In the genomic region with DNA sequence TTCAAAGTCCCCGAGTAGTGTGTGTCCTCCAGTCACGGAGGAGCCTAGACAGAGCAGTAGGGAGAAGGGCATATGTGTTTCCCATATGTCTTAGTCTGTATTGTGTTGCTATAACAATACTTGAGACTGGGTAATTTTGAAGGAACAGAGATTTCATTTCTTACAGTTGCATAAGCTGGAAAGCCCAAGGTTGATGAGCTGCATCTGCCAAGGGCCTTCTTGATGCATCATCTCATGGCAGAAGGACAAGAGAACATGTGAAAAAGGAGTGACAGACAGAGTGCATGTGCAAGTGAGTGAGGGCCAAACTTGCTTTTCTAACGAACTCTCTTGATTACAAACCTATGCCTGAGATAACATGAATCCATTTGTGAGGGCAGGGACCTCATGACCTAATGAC, we compare ENCODE assay signal across 20 cellular contexts.
DNase-seq lines count a peak whose midpoint lies in the region; ATAC-seq and TF ChIP-seq lines count a peak whose summit lies in the region.
"Had no signal": no experiment of that assay in that cellular context is flagged by ENCODE, and none has a peak within 500 bp of the region (broad histone marks: within the 10 kb centered on the region; RNA-seq: fewer than 3 reads in every experiment).

No MANE protein-coding gene starts in this region.

- TF ChIP-seq CTCF in endodermal cell (conservative IDR thresholded peaks at IDR 0.05), result no peak
- TF ChIP-seq CTCF in sigmoid colon (IDR thresholded peaks at IDR 0.05), result no peak

- H3K27ac Mint-ChIP-seq in endodermal cell, result no peak overlapping the region
- H3K27ac Mint-ChIP-seq: stimulated activated naive CD8-positive, alpha-beta T cell treated with anti-CD3 and anti-CD28 coated beads, Interleukin-15, amount 100 ng/mL, for 72 hours had no signal

- peak; percentile 49 for ATAC-seq in Right ventricle myocardium inferior
- ATAC-seq in right cardiac atrium, result peak in 1 of 2 donors; percentile 19
- ATAC-seq: stimulated activated naive CD8-positive, alpha-beta T cell treated with anti-CD3 and anti-CD28 coated beads, Interleukin-15, amount 100 ng/mL, for 72 hours had no signal

- H3K9ac ChIP-seq in endodermal cell (ENCODE audit: extremely low read depth, low read length, poor library complexity, severe bottlenecking), result no peak overlapping the region

- WGBS in right cardiac atrium, result 71% methylated on average over 3 of the region's 3 CpGs
- WGBS in endodermal cell (ENCODE audit: insufficient coverage in 1 of 2, insufficient read length in 1 of 2), 2 experiments, result 72 to 92% methylated on average over 2 to 3 of the region's 3 CpGs
- WGBS in sigmoid colon, 2 donors, result 85 to 93% methylated on average over 3 of the region's 3 CpGs

- intact Hi-C loops in Right ventricle myocardium inferior (cut with DNase I) (no loop called here), cardiac septum (cut with DNase I) (no loop called here), right cardiac atrium (cut with DNase I) (no loop called here), sigmoid colon (cut with DNase I) (no loop called here)

- DNase-seq in Right ventricle myocardium inferior (ENCODE audit: missing footprints), result no peak
- no peak for DNase-seq in cardiac septum (ENCODE audit: low spot score)
- no peak for DNase-seq in epithelial cell of prostate (ENCODE audit: low read depth, low spot score)
- no peak for DNase-seq in right cardiac atrium
- no peak for DNase-seq in Ammon's horn (ENCODE audit: low spot score)
- no peak for DNase-seq in NCI-H524 (lab: John Stamatoyannopoulos, UW)
- no peak for DNase-seq in endodermal cell
- DNase-seq in sigmoid colon, result no peak
- DNase-seq: 8988T; activated CD4-positive, alpha-beta T cell treated with anti-CD3 and anti-CD28 coated beads, Interleukin-2, amount 50 U/mL, for 4 hours; activated gamma-delta T cell treated with Interleukin-2 at 50 U/mL for 16 hours; activated T-cell treated with anti-CD3 and anti-CD28 coated beads for 4 hours; amygdala; NCI-H1436 treated with DMSO at 0.1 percent for 48 hours; ovary; SIG-M5; stimulated activated naive CD8-positive, alpha-beta T cell treated with anti-CD3 and anti-CD28 coated beads, Interleukin-15, amount 100 ng/mL, for 72 hours; upper lobe of left lung; WERI-Rb-1 had no signal

- no peak overlapping the region for H3K4me3 Mint-ChIP-seq in endodermal cell
- H3K4me3 Mint-ChIP-seq: stimulated activated naive CD8-positive, alpha-beta T cell treated with anti-CD3 and anti-CD28 coated beads, Interleukin-15, amount 100 ng/mL, for 72 hours had no signal

- peaks cover under 1% of the 10 kb centered on the region for H3K4me1 Mint-ChIP-seq in endodermal cell

- H3K27ac ChIP-seq in epithelial cell of prostate (peak overlapping the region; percentile 38), right cardiac atrium (ENCODE audit: low read length) (peak overlapping the region; percentile 30), endodermal cell (ENCODE audit: low read depth, low read length) (no peak overlapping the region), sigmoid colon (no peak overlapping the region)
- H3K27ac ChIP-seq: C4-2B, ovary, upper lobe of left lung, WERI-Rb-1 had no signal

- no peaks in the 10 kb centered on the region for H3K27me3 Mint-ChIP-seq in endodermal cell (ENCODE audit: insufficient read depth)
- H3K27me3 Mint-ChIP-seq: stimulated activated naive CD8-positive, alpha-beta T cell treated with anti-CD3 and anti-CD28 coated beads, Interleukin-15, amount 100 ng/mL, for 72 hours had no signal

- H3K4me3 ChIP-seq in right cardiac atrium (ENCODE audit: low read length) (no peak overlapping the region), endodermal cell (ENCODE audit: low read length) (no peak overlapping the region), sigmoid colon (no peak overlapping the region)
- H3K4me3 ChIP-seq: ovary, upper lobe of left lung had no signal

- H3K9me3 ChIP-seq in right cardiac atrium (ENCODE audit: control insufficient read depth, low read length), result no peaks in the 10 kb centered on the region
- peaks cover 10% of the 10 kb centered on the region for H3K9me3 ChIP-seq in endodermal cell (ENCODE audit: control insufficient read depth, low read length)
- no peaks in the 10 kb centered on the region for H3K9me3 ChIP-seq in sigmoid colon
- H3K9me3 ChIP-seq: ovary, upper lobe of left lung had no signal

- TF ChIP-seq EP300 in sigmoid colon (IDR thresholded peaks at IDR 0.05), result no peak

- H3K4me1 ChIP-seq in right cardiac atrium (ENCODE audit: control insufficient read depth, insufficient read depth, low read length) (peaks cover 8% of the 10 kb centered on the region), endodermal cell (ENCODE audit: control insufficient read depth, insufficient read depth, low read length) (no peaks in the 10 kb centered on the region), sigmoid colon (peaks cover 0 to 52% (median 38%) of the 10 kb centered on the region in 4 donors)
- H3K4me1 ChIP-seq: upper lobe of left lung had no signal

- H3K9me3 Mint-ChIP-seq in endodermal cell, result peaks cover 26% of the 10 kb centered on the region

- TF ChIP-seq POLR2A in sigmoid colon (IDR thresholded peaks at IDR 0.05), result no peak

- H3K27me3 ChIP-seq in right cardiac atrium (ENCODE audit: control insufficient read depth, insufficient read depth) (no peaks in the 10 kb centered on the region), endodermal cell (ENCODE audit: control insufficient read depth, insufficient read depth, low read length, poor library complexity, severe bottlenecking) (no peaks in the 10 kb centered on the region), sigmoid colon (no peaks in the 10 kb centered on the region)
- H3K27me3 ChIP-seq: ovary, upper lobe of left lung had no signal

- no peaks in the 10 kb centered on the region for H3K36me3 ChIP-seq in endodermal cell (ENCODE audit: control insufficient read depth, insufficient read depth, low read length)
- no peaks in the 10 kb centered on the region for H3K36me3 ChIP-seq in sigmoid colon
- H3K36me3 ChIP-seq: ovary, upper lobe of left lung had no signal

- H3K36me3 Mint-ChIP-seq in endodermal cell (ENCODE audit: low read depth), result peaks cover 19% of the 10 kb centered on the region

Comparison
In these comparisons a context has a peak if more than half of its experiments do, and no peak if none do; other contexts are left out.
1. H3K27ac ChIP-seq: peak in epithelial cell of prostate (single experiment) and right cardiac atrium (single experiment); none in endodermal cell (single experiment) and sigmoid colon (0 of 4).